ENCODE assay signal across 9 cellular contexts in the genomic region with DNA sequence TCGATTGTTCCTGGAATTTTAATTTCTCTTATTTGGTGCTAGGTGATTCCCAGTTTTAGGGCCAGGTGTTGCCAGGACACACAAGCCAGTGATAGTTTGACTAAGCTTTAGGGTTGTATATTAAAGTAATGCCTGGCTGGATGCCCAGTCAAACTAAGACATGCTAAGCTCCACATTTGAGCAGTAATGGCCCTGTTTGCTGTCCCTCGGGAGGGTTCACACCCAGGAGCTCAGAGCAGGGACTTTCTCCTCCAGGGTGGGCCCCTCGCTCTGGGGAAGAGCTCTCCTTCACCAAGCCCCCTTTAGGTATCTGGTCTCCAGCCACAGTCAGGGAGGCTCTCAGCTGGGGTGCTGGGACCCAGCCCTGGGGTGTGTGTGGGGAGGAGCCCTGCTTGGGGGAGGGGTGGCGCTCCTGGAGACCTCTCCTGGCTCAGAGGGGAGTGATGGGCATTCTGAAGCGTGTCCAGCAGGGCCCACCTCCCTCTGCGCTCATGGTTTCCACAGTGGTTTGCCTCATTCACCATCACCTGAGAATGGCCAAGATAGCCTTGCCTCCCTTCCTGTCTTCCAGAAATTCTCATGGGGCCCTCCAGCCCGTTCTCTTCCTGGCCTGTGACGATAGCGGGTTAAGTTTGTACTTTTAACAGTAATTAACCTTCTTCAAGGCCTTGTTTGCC. TPM values are rescaled to one million over a fixed set of nuclear protein-coding genes. Genes with fewer than 3 reads are reported as not detected.
DNase-seq lines count a peak whose midpoint lies in the region; ATAC-seq, FAIRE-seq and TF ChIP-seq lines count a peak whose summit lies in the region.
"Had no signal": no experiment of that assay in that cellular context is flagged by ENCODE, and none has a peak within 500 bp of the region (broad histone marks: within the 10 kb centered on the region; RNA-seq: fewer than 3 reads in every experiment).

No MANE protein-coding gene starts in this region.

- FAIRE-seq in D721Med (lab: Jason Lieb, UNC), result no peak

- TF ChIP-seq CTCF in D721Med (IDR thresholded peaks at IDR 0.05; ENCODE audit: insufficient read depth, missing control alignments), result no peak

- ATAC-seq in GM19025 (IDR thresholded peaks at IDR 0.05; ENCODE audit: low read depth, unreplicated experiment) (peak; percentile 37), left colon (peak; percentile 86), HG02973 (IDR thresholded peaks at IDR 0.05; ENCODE audit: unreplicated experiment) (no peak)
- ATAC-seq: Panc1 had no signal

- DNase-seq in D721Med (ENCODE audit: insufficient read length, low spot score) (peak; percentile 56), NCI-H345 treated with DMSO at 0.1 percent for 48 hours (lab: John Stamatoyannopoulos, UW; ENCODE audit: unreplicated experiment) (peak; percentile 56), left colon (peak; percentile 46 to 63), EL (no peak), hepatic stellate cell (ENCODE audit: low spot score) (no peak)
- DNase-seq: mesendoderm had no signal

- intact Hi-C loops in left colon (cut with DNase I, micrococcal nuclease), result no loop called here

RNA-seq across cellular contexts. Expression of gene INPP4A, which starts 31.7 kb away (rescaled TPM):
- 10 to 100 TPM; 14.3 to 19.1 TPM for total RNA-seq in left colon

Comparison
In these comparisons a context has a peak if more than half of its experiments do, and no peak if none do; other contexts are left out.
1. DNase-seq: peak in D721Med (single experiment), NCI-H345 treated with DMSO at 0.1 percent for 48 hours (single experiment) and left colon (2 of 2); none in EL (single experiment) and hepatic stellate cell (single experiment).